Comparison of ENCODE assay signal across 8 cellular contexts in the genomic region with DNA sequence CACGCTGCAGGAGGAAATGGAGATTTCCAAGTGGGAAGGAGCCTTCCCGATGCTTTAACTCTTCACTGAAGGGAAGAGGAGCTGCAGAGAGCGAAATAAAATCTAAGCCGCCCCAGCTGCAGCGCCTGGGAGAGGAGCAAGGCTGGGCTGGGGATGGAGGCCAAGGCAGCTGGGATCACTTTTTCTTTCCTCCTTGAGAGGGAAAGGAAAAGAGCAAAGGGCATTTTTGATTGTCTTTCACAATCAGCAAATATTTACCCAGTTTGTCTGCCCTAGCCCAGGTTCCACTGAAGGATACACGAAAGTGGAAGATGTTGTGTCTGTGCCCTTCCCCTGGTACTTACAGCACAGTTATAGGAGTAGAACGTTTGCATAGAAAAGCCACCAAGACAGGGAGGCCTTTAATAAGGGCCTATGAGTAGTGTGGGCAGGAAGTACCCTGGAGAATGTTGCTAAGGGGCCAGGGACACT. TPM values are rescaled to one million over a fixed set of nuclear protein-coding genes. Genes with fewer than 3 reads are reported as not detected.
DNase-seq lines count a peak whose midpoint lies in the region; ATAC-seq and TF ChIP-seq lines count a peak whose summit lies in the region.
"Had no signal": no experiment of that assay in that cellular context is flagged by ENCODE, and none has a peak within 500 bp of the region (broad histone marks: within the 10 kb centered on the region; RNA-seq: fewer than 3 reads in every experiment).

No MANE protein-coding gene starts in this region.

- peaks cover 51% of the 10 kb centered on the region for H3K9me1 ChIP-seq in IMR-90 (ENCODE audit: insufficient read depth, low read length)

- peak overlapping the region; percentile 78; the same call in 2 of the 3 replicates for H2BK15ac ChIP-seq in IMR-90 (ENCODE audit: low read depth, low read length)

- peak overlapping the region; percentile 90 for H2BK20ac ChIP-seq in IMR-90 (ENCODE audit: low read depth, low read length)

- peak overlapping the region; percentile 86 to 91 for H4K8ac ChIP-seq in IMR-90 (ENCODE audit: low read depth in 2 of 2, low read length in 2 of 2)

- peaks cover 88% of the 10 kb centered on the region for H4K20me1 ChIP-seq in IMR-90 (ENCODE audit: insufficient read depth, low read length)

- TF ChIP-seq CTCF in IMR-90 (conservative IDR thresholded peaks at IDR 0.05; ENCODE audit: low read depth, low read length), result no peak
- TF ChIP-seq CTCF in colonic mucosa (IDR thresholded peaks at IDR 0.05), result no peak
- no peak for TF ChIP-seq CTCF in thyroid gland (IDR thresholded peaks at IDR 0.05)

- H2BK120ac ChIP-seq in IMR-90 (ENCODE audit: low read depth, low read length), result peak overlapping the region; percentile 85

- CTCF ChIA-PET in IMR-90 (lab: Yijun Ruan, JAX), result interaction anchor here (1.0 kb wide), 1 partner anchor 8 kb away, joined by 5 read pairs; no protein-coding TSS in a partner anchor

- TF ChIP-seq RAD21 in IMR-90 (IDR thresholded peaks at IDR 0.05; ENCODE audit: low read length), result no peak

- intact Hi-C loops in IMR-90 (cut with micrococcal nuclease) (no loop called here), colonic mucosa (cut with DNase I) (loop anchor here (5.0 kb wide), 1 partner anchor 34 kb away; no protein-coding TSS in a partner anchor), thyroid gland (cut with DNase I) (no loop called here)

- POLR2A ChIA-PET in IMR-90 (lab: Charles Lee; ENCODE audit: unreplicated experiment), result no interaction called here

- peak overlapping the region; percentile 92 for H3K4me2 ChIP-seq in IMR-90 (ENCODE audit: low read depth, low read length)

- H4K5ac ChIP-seq in IMR-90 (ENCODE audit: low read depth, low read length), result peak overlapping the region; percentile 73

- peak overlapping the region; percentile 95 for H3K4ac ChIP-seq in IMR-90 (ENCODE audit: low read depth, low read length)

- peak overlapping the region; percentile 94 for H3K23ac ChIP-seq in IMR-90 (ENCODE audit: low read depth, low read length)

- WGBS in IMR-90 (ENCODE audit: extremely low coverage in 2 of 2, insufficient read length in 1 of 2), 2 experiments, result 20% methylated on average over 1 of the region's 7 CpGs; no CpG with 5 or more reads in 1 of the 2 experiments
- 44 to 62% methylated on average over 7 of the region's 7 CpGs for WGBS in thyroid gland, 2 donors

- peak overlapping the region; percentile 84 for H2AFZ ChIP-seq in IMR-90 (replicated peaks; ENCODE audit: low read length, poor library complexity)

- H3K9me3 ChIP-seq in IMR-90 (ENCODE audit: control insufficient read depth, insufficient read depth, low read length), result no peaks in the 10 kb centered on the region
- no peaks in the 10 kb centered on the region for H3K9me3 ChIP-seq in colonic mucosa
- no peaks in the 10 kb centered on the region for H3K9me3 ChIP-seq in thyroid gland
- no peaks in the 10 kb centered on the region for H3K9me3 ChIP-seq in HAP-1

- H3K27me3 ChIP-seq in IMR-90 (ENCODE audit: control insufficient read depth, insufficient read depth, low read length), result no peaks in the 10 kb centered on the region
- no peaks in the 10 kb centered on the region for H3K27me3 ChIP-seq in colonic mucosa
- H3K27me3 ChIP-seq in thyroid gland, result no peaks in the 10 kb centered on the region
- no peaks in the 10 kb centered on the region for H3K27me3 ChIP-seq in HAP-1 (ENCODE audit: low read depth)

- in situ Hi-C loops in IMR-90 (cut with MboI; ENCODE audit: low sequenced_read_pairs) (no loop called here), HAP-1 (cut with MboI; ENCODE audit: low sequenced_read_pairs) (no loop called here)

- H3K9ac ChIP-seq in IMR-90 (ENCODE audit: low read depth, low read length) (peak overlapping the region; percentile 71), colonic mucosa (ENCODE audit: low read depth in 2 of 2, low read length in 2 of 2) (peak overlapping the region in 1 of 2 donors; percentile 60)

- peaks cover 64% of the 10 kb centered on the region for H3K4me1 ChIP-seq in IMR-90 (ENCODE audit: control insufficient read depth, insufficient read depth, low read length)
- peaks cover 14% of the 10 kb centered on the region for H3K4me1 ChIP-seq in colonic mucosa
- peaks cover 74 to 87% of the 10 kb centered on the region in 2 donors for H3K4me1 ChIP-seq in thyroid gland
- 0 out of 2 replicates have a peak, but pooled peaks cover 3% of the 10 kb centered on the region for H3K4me1 ChIP-seq in HAP-1

- BruUV-seq in IMR-90 (replicated peaks; lab: Mats Ljungman, UMichigan), result no TSS peak

- TF ChIP-seq POLR2A in IMR-90 (IDR thresholded peaks at IDR 0.05; ENCODE audit: low read depth, low read length) (no peak), thyroid gland (IDR thresholded peaks at IDR 0.05) (no peak)

- ATAC-seq in IMR-90 (ENCODE audit: low read depth), result no peak; the same call in 1 of the 2 replicates
- ATAC-seq: K562 had no signal

- H3K79me1 ChIP-seq in IMR-90 (ENCODE audit: low read depth in 1 of 2, low read length in 2 of 2), result peaks cover 31 to 92% of the 10 kb centered on the region in 2 experiments

- H3K14ac ChIP-seq in IMR-90 (replicated peaks; ENCODE audit: low read depth, low read length), result peak overlapping the region; percentile 97

- H3K36me3 ChIP-seq in IMR-90 (ENCODE audit: control insufficient read depth, insufficient read depth, low read length) (no peaks in the 10 kb centered on the region), colonic mucosa (no peaks in the 10 kb centered on the region), thyroid gland (no peaks in the 10 kb centered on the region), HAP-1 (replicated peaks) (no peaks in the 10 kb centered on the region)

- peak overlapping the region; percentile 75 for H2AK9ac ChIP-seq in IMR-90 (replicated peaks; ENCODE audit: low read depth, low read length, poor library complexity)

- H3K27ac ChIP-seq in IMR-90 (ENCODE audit: insufficient read depth, low read length), result peak overlapping the region; percentile 87
- peak overlapping the region; percentile 88 for H3K27ac ChIP-seq in colonic mucosa
- peak overlapping the region in 2 of 3 donors; percentile 68 to 75 for H3K27ac ChIP-seq in thyroid gland

- H2AK5ac ChIP-seq in IMR-90 (ENCODE audit: low read depth, low read length), result peak overlapping the region; percentile 98

- H3K4me3 ChIP-seq in IMR-90 (ENCODE audit: insufficient read depth, low read depth, low read length) (no peak overlapping the region), colonic mucosa (peak overlapping the region; percentile 26), thyroid gland (replicated peaks in 1 of 3) (no peak overlapping the region), HAP-1 (no peak overlapping the region)
- H3K4me3 ChIP-seq: K562 had no signal

- H4K91ac ChIP-seq in IMR-90 (ENCODE audit: insufficient read depth, low read depth, low read length), result peak overlapping the region; percentile 93

- DNase-seq in IMR-90 (no peak), colonic mucosa (peak; percentile 75), mucosa of gallbladder (ENCODE audit: low spot score) (peak; percentile 39), thyroid gland (no peak), HAP-1 (ENCODE audit: low spot score in 2 of 2) (no peak), NOMO-1 treated with DMSO at 0.1 percent for 48 hours (lab: John Stamatoyannopoulos, UW; ENCODE audit: unreplicated experiment) (no peak), NCI-H526 (lab: John Stamatoyannopoulos, UW) (no peak)

- peak overlapping the region; percentile 94 for H3K56ac ChIP-seq in IMR-90 (ENCODE audit: extremely low read depth, insufficient read depth, low read length)

- peak overlapping the region; percentile 88 for H3K18ac ChIP-seq in IMR-90 (ENCODE audit: low read depth, low read length)

- dilution Hi-C loops in IMR-90 (cut with HindIII; ENCODE audit: low sequenced_read_pairs, unreplicated experiment), result no loop called here

- peak overlapping the region; percentile 93 for H2BK5ac ChIP-seq in IMR-90 (ENCODE audit: low read depth, low read length, poor library complexity, severe bottlenecking)

TF ChIP-seq in IMR-90, 13 proteins besides CTCF, POLR2A, EP300 and RAD21:
- TF ChIP-seq BHLHE40 (IDR thresholded peaks at IDR 0.05; ENCODE audit: low read depth, low read length), result no peak
- 0 out of 2 replicates have a peak, but pooled peaks have one; percentile 31 for TF ChIP-seq CEBPB (IDR thresholded peaks at IDR 0.05; ENCODE audit: low read depth, low read length)

RNA-seq across cellular contexts. Expression of a gene that starts 38.8 kb away (rescaled TPM):
- total RNA-seq in IMR-90 (2012; rRNA removed) (21.9 and 40.7 TPM in 2 replicates), colonic mucosa (100 to 1,000 TPM; 116 to 140 TPM), mucosa of gallbladder (221 TPM), thyroid gland (100 to 1,000 TPM; 124 to 563 (median 182) TPM)
- 103 and 120 TPM in 2 replicates for polyA plus RNA-seq in IMR-90 (2012; rRNA removed)
- 117 and 156 TPM in 2 replicates for polyA plus RNA-seq in IMR-90 (2012; cell fraction: cytosol; rRNA removed)
- 108 and 158 TPM in 2 replicates for polyA plus RNA-seq in IMR-90 (2012; cell fraction: nucleus; rRNA removed; ENCODE audit: low replicate concordance)

Comparison
In these comparisons a context has a peak if more than half of its experiments do, and no peak if none do; other contexts are left out.
1. DNase-seq: peak in colonic mucosa (single experiment) and mucosa of gallbladder (single experiment); none in IMR-90 (single experiment), thyroid gland (0 of 2), HAP-1 (0 of 2), NOMO-1 treated with DMSO at 0.1 percent for 48 hours (single experiment) and NCI-H526 (0 of 2).
2. Peak in every context shown above with its lines, with median percentiles within 50 percentile points of each other: H3K27ac ChIP-seq.